1 cellular context compared by ENCODE assay signal in genomic region chr12:68933564-68933893, GRCh38.
TF ChIP-seq lines count a peak whose summit lies in the region.

No MANE protein-coding gene starts in this region.

TF ChIP-seq in GM12878, 131 proteins besides CTCF, POLR2A, EP300 and RAD21 (continued from another document):
- TF ChIP-seq, protein P1, sequence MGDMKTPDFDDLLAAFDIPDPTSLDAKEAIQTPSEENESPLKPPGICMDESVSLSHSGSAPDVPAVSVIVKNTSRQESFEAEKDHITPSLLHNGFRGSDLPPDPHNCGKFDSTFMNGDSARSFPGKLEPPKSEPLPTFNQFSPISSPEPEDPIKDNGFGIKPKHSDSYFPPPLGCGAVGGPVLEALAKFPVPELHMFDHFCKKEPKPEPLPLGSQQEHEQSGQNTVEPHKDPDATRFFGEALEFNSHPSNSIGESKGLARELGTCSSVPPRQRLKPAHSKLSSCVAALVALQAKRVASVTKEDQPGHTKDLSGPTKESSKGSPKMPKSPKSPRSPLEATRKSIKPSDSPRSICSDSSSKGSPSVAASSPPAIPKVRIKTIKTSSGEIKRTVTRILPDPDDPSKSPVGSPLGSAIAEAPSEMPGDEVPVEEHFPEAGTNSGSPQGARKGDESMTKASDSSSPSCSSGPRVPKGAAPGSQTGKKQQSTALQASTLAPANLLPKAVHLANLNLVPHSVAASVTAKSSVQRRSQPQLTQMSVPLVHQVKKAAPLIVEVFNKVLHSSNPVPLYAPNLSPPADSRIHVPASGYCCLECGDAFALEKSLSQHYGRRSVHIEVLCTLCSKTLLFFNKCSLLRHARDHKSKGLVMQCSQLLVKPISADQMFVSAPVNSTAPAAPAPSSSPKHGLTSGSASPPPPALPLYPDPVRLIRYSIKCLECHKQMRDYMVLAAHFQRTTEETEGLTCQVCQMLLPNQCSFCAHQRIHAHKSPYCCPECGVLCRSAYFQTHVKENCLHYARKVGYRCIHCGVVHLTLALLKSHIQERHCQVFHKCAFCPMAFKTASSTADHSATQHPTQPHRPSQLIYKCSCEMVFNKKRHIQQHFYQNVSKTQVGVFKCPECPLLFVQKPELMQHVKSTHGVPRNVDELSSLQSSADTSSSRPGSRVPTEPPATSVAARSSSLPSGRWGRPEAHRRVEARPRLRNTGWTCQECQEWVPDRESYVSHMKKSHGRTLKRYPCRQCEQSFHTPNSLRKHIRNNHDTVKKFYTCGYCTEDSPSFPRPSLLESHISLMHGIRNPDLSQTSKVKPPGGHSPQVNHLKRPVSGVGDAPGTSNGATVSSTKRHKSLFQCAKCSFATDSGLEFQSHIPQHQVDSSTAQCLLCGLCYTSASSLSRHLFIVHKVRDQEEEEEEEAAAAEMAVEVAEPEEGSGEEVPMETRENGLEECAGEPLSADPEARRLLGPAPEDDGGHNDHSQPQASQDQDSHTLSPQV (IDR thresholded peaks at IDR 0.05), result no peak
- TF ChIP-seq MLLT1 (IDR thresholded peaks at IDR 0.05) (no peak), KLF5 (IDR thresholded peaks at IDR 0.05; ENCODE audit: partially characterized antibody) (no peak), BCL3 (IDR thresholded peaks at IDR 0.05; ENCODE audit: borderline replicate concordance, insufficient read depth, low read depth, low read length, poor library complexity, severe bottlenecking) (no peak), SMAD5 (IDR thresholded peaks at IDR 0.05; ENCODE audit: low read depth) (no peak), SMC3 (IDR thresholded peaks at IDR 0.05; ENCODE audit: borderline replicate concordance, low read length) (no peak), BCLAF1 (IDR thresholded peaks at IDR 0.05) (no peak), FOXM1 (IDR thresholded peaks at IDR 0.05; ENCODE audit: low read depth, low read length) (no peak), EZH2 (IDR thresholded peaks at IDR 0.05; ENCODE audit: borderline replicate concordance, control insufficient read depth, low read depth, low read length) (no peak), MTA3 (IDR thresholded peaks at IDR 0.05; ENCODE audit: borderline replicate concordance, low read length) (no peak), RAD51 (IDR thresholded peaks at IDR 0.05) (no peak), SPI1 (IDR thresholded peaks at IDR 0.05; ENCODE audit: borderline replicate concordance, insufficient read depth, low read depth, low read length) (no peak), DPF2 (IDR thresholded peaks at IDR 0.05) (no peak), MYB (IDR thresholded peaks at IDR 0.05; ENCODE audit: borderline replicate concordance, low read depth, low read length) (no peak), POU2F2 (IDR thresholded peaks at IDR 0.05; ENCODE audit: borderline replicate concordance, low read depth, low read length) (no peak)
- TF ChIP-seq, protein P2, sequence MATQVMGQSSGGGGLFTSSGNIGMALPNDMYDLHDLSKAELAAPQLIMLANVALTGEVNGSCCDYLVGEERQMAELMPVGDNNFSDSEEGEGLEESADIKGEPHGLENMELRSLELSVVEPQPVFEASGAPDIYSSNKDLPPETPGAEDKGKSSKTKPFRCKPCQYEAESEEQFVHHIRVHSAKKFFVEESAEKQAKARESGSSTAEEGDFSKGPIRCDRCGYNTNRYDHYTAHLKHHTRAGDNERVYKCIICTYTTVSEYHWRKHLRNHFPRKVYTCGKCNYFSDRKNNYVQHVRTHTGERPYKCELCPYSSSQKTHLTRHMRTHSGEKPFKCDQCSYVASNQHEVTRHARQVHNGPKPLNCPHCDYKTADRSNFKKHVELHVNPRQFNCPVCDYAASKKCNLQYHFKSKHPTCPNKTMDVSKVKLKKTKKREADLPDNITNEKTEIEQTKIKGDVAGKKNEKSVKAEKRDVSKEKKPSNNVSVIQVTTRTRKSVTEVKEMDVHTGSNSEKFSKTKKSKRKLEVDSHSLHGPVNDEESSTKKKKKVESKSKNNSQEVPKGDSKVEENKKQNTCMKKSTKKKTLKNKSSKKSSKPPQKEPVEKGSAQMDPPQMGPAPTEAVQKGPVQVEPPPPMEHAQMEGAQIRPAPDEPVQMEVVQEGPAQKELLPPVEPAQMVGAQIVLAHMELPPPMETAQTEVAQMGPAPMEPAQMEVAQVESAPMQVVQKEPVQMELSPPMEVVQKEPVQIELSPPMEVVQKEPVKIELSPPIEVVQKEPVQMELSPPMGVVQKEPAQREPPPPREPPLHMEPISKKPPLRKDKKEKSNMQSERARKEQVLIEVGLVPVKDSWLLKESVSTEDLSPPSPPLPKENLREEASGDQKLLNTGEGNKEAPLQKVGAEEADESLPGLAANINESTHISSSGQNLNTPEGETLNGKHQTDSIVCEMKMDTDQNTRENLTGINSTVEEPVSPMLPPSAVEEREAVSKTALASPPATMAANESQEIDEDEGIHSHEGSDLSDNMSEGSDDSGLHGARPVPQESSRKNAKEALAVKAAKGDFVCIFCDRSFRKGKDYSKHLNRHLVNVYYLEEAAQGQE (IDR thresholded peaks at IDR 0.05; ENCODE audit: low read depth, low read length), result no peak
- TF ChIP-seq, protein P3, sequence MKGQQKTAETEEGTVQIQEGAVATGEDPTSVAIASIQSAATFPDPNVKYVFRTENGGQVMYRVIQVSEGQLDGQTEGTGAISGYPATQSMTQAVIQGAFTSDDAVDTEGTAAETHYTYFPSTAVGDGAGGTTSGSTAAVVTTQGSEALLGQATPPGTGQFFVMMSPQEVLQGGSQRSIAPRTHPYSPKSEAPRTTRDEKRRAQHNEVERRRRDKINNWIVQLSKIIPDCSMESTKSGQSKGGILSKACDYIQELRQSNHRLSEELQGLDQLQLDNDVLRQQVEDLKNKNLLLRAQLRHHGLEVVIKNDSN (IDR thresholded peaks at IDR 0.05; ENCODE audit: borderline replicate concordance, extremely low read length, insufficient read depth, low read depth, low read length), result no peak
